In genomic region chr6:115819506-115819905, GRCh38 we compare ENCODE assay signal across 26 cellular contexts.
"Had no signal": no experiment of that assay in that cellular context is flagged by ENCODE, and none has a peak within 500 bp of the region (broad histone marks: within the 10 kb centered on the region; RNA-seq: fewer than 3 reads in every experiment).

No MANE protein-coding gene starts in this region.

- H3K4me1 ChIP-seq: esophagus squamous epithelium had no signal

- H3K4me3 ChIP-seq: esophagus squamous epithelium had no signal

- H3K36me3 ChIP-seq: brain microvascular endothelial cell, esophagus squamous epithelium had no signal

- ATAC-seq: activated naive CD4-positive, alpha-beta T cell treated with anti-CD3 and anti-CD28 coated beads, Interleukin-2, amount 50 U/mL, for 72 hours; activated T-cell treated with anti-CD3 and anti-CD28 coated beads, Interleukin-2, amount 50 U/mL, for 72 hours; effector memory CD8-positive, alpha-beta T cell had no signal

- H3K9me3 ChIP-seq: esophagus squamous epithelium had no signal

- H3K27me3 ChIP-seq: brain microvascular endothelial cell, esophagus squamous epithelium had no signal

- H3K27ac ChIP-seq: brain microvascular endothelial cell, epithelial cell of prostate, esophagus squamous epithelium had no signal

- DNase-seq: activated CD4-positive, alpha-beta memory T cell treated with anti-CD3 and anti-CD28 coated beads, Interleukin-2, amount 10 ng/mL, durations not matched to agents 7 days and 5 days; activated CD4-positive, alpha-beta T cell treated with anti-CD3 and anti-CD28 coated beads for 1 hour; activated CD4-positive, alpha-beta T cell treated with anti-CD3 and anti-CD28 coated beads for 4 hours; activated CD4-positive, alpha-beta T cell treated with anti-CD3 and anti-CD28 coated beads, Interleukin-2, amount 10 ng/mL, durations not matched to agents 7 days and 5 days; activated CD4-positive, alpha-beta T cell treated with anti-CD3 and anti-CD28 coated beads, Interleukin-2, amount 50 U/mL, for 4 hours; activated CD8-positive, alpha-beta memory T cell treated with anti-CD3 and anti-CD28 coated beads, Interleukin-2, amount 50 U/mL, for 48 hours; activated gamma-delta T cell; activated naive CD4-positive, alpha-beta T cell; activated naive CD4-positive, alpha-beta T cell treated with anti-CD3 and anti-CD28 coated beads, Interleukin-2, amount 10 ng/mL, durations not matched to agents 7 days and 5 days; activated naive CD8-positive, alpha-beta T cell treated with anti-CD3 and anti-CD28 coated beads, Interleukin-2, amount 10 ng/mL, durations not matched to agents 7 days and 5 days; activated T-cell treated with anti-CD3 and anti-CD28 coated beads for 4 hours; activated T-cell treated with anti-CD3 and anti-CD28 coated beads, Interleukin-2, amount 50 U/mL, for 24 hours; activated T-cell treated with anti-CD3 and anti-CD28 coated beads, Interleukin-2, amount 50 U/mL, for 72 hours; brain microvascular endothelial cell; caudate nucleus; cortex of kidney; dermis blood vessel endothelial cell; effector CD4-positive, alpha-beta T cell; effector memory CD8-positive, alpha-beta T cell; esophagus squamous epithelium; foreskin fibroblast; head of caudate nucleus; hippocampal formation; T-helper 2 cell had no signal
